Comparison of ENCODE assay signal across 13 cellular contexts in the genomic region with DNA sequence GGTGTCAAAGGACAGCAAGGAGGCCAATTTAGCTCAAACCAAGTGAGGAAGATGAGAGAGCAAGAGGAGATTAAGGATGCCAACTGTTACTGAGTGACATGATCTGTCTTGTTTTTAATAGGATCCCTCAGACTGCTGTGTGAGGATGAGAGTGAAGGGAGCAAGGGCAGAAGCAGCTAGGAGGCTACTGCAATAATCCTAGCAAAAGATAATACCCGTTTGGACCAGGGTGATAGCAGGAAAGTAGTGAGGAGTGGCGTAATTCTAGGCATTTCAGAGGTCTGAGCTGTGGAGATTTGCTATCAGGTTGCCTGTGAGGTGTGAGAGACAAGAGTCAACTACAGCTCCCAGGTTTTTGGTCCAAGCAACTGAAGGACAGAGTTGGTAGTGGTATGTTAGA. TPM values are rescaled to one million over a fixed set of nuclear protein-coding genes. Genes with fewer than 3 reads are reported as not detected.
DNase-seq lines count a peak whose midpoint lies in the region; ATAC-seq and TF ChIP-seq lines count a peak whose summit lies in the region.
"Had no signal": no experiment of that assay in that cellular context is flagged by ENCODE, and none has a peak within 500 bp of the region (broad histone marks: within the 10 kb centered on the region; RNA-seq: fewer than 3 reads in every experiment).

No MANE protein-coding gene starts in this region.

- H3K36me3 Mint-ChIP-seq in activated naive CD8-positive, alpha-beta T cell, result peaks cover 5% of the 10 kb centered on the region
- peaks cover 27% of the 10 kb centered on the region for H3K36me3 Mint-ChIP-seq in activated naive CD8-positive, alpha-beta T cell treated with anti-CD3 and anti-CD28 coated beads for 36 hours
- peaks cover 73% of the 10 kb centered on the region for H3K36me3 Mint-ChIP-seq in activated T-helper 17 cell treated with anti-CD3 and anti-CD28 coated beads, Interleukin-2, amount 50 U/mL, for 72 hours (ENCODE audit: low read depth)
- H3K36me3 Mint-ChIP-seq in stimulated activated memory B cell treated with anti-CD40 and anti-IgM and Interleukin-4, amounts not matched to agents 10 μg/mL and 1 μg/mL and 100 μg/mL, for 72 hours, result peaks cover 39% of the 10 kb centered on the region

- no peaks in the 10 kb centered on the region for H3K27me3 Mint-ChIP-seq in activated naive CD8-positive, alpha-beta T cell
- no peaks in the 10 kb centered on the region for H3K27me3 Mint-ChIP-seq in activated naive CD8-positive, alpha-beta T cell treated with anti-CD3 and anti-CD28 coated beads for 36 hours
- H3K27me3 Mint-ChIP-seq in activated T-helper 17 cell treated with anti-CD3 and anti-CD28 coated beads, Interleukin-2, amount 50 U/mL, for 72 hours, result no peaks in the 10 kb centered on the region
- no peaks in the 10 kb centered on the region for H3K27me3 Mint-ChIP-seq in stimulated activated memory B cell treated with anti-CD40 and anti-IgM and Interleukin-4, amounts not matched to agents 10 μg/mL and 1 μg/mL and 100 μg/mL, for 72 hours
- H3K27me3 Mint-ChIP-seq: stimulated activated naive CD8-positive, alpha-beta T cell treated with anti-CD3 and anti-CD28 coated beads, Interleukin-15, Interleukin-2, amounts not matched to agents 100 ng/mL and 50 ng/mL, for 24 hours had no signal

- no peak for ATAC-seq in activated T-helper 17 cell treated with anti-CD3 and anti-CD28 coated beads, Interleukin-2, amount 50 U/mL, for 72 hours (replicated peaks)
- ATAC-seq in left ventricle myocardium superior (peak; percentile 23), GM19452 (IDR thresholded peaks at IDR 0.05; ENCODE audit: unreplicated experiment) (no peak), HG02973 (IDR thresholded peaks at IDR 0.05; ENCODE audit: unreplicated experiment) (no peak)
- ATAC-seq in stimulated activated memory B cell treated with anti-CD40 and anti-IgM and Interleukin-4, amounts not matched to agents 10 μg/mL and 1 μg/mL and 100 μg/mL, for 72 hours, result no peak

- H3K9me3 Mint-ChIP-seq in activated naive CD8-positive, alpha-beta T cell (ENCODE audit: low read depth), result no peaks in the 10 kb centered on the region
- H3K9me3 Mint-ChIP-seq in activated naive CD8-positive, alpha-beta T cell treated with anti-CD3 and anti-CD28 coated beads for 36 hours, result no peaks in the 10 kb centered on the region
- no peaks in the 10 kb centered on the region for H3K9me3 Mint-ChIP-seq in activated T-helper 17 cell treated with anti-CD3 and anti-CD28 coated beads, Interleukin-2, amount 50 U/mL, for 72 hours
- peaks cover 2% of the 10 kb centered on the region for H3K9me3 Mint-ChIP-seq in stimulated activated memory B cell treated with anti-CD40 and anti-IgM and Interleukin-4, amounts not matched to agents 10 μg/mL and 1 μg/mL and 100 μg/mL, for 72 hours
- H3K9me3 Mint-ChIP-seq: stimulated activated naive CD8-positive, alpha-beta T cell treated with anti-CD3 and anti-CD28 coated beads, Interleukin-15, Interleukin-2, amounts not matched to agents 100 ng/mL and 50 ng/mL, for 24 hours had no signal

- peaks cover 54% of the 10 kb centered on the region for H3K4me1 Mint-ChIP-seq in activated naive CD8-positive, alpha-beta T cell (ENCODE audit: low read depth)
- H3K4me1 Mint-ChIP-seq in activated naive CD8-positive, alpha-beta T cell treated with anti-CD3 and anti-CD28 coated beads for 36 hours, result peaks cover 39% of the 10 kb centered on the region
- peaks cover 26% of the 10 kb centered on the region for H3K4me1 Mint-ChIP-seq in activated T-helper 17 cell treated with anti-CD3 and anti-CD28 coated beads, Interleukin-2, amount 50 U/mL, for 72 hours
- H3K4me1 Mint-ChIP-seq in stimulated activated memory B cell treated with anti-CD40 and anti-IgM and Interleukin-4, amounts not matched to agents 10 μg/mL and 1 μg/mL and 100 μg/mL, for 72 hours, result peaks cover 51% of the 10 kb centered on the region

- intact Hi-C loops in left ventricle myocardium superior (cut with micrococcal nuclease) (no loop called here), lower leg skin (cut with DNase I; ENCODE audit: low total_unique reads) (no loop called here)

- 85 to 87% methylated on average over 2 of the region's 2 CpGs for WGBS in lower leg skin, 2 donors

- no peak for DNase-seq in activated naive CD8-positive, alpha-beta T cell treated with anti-CD3 and anti-CD28 coated beads for 36 hours
- DNase-seq in left ventricle myocardium superior (no peak), lower leg skin (ENCODE audit: low spot score in 2 of 2) (no peak)
- DNase-seq: amygdala, head of caudate nucleus, kidney, T-helper 2 cell had no signal

- no peak overlapping the region for H3K4me3 Mint-ChIP-seq in activated naive CD8-positive, alpha-beta T cell
- H3K4me3 Mint-ChIP-seq in activated naive CD8-positive, alpha-beta T cell treated with anti-CD3 and anti-CD28 coated beads for 36 hours, result no peak overlapping the region
- no peak overlapping the region for H3K4me3 Mint-ChIP-seq in activated T-helper 17 cell treated with anti-CD3 and anti-CD28 coated beads, Interleukin-2, amount 50 U/mL, for 72 hours
- H3K4me3 Mint-ChIP-seq in stimulated activated memory B cell treated with anti-CD40 and anti-IgM and Interleukin-4, amounts not matched to agents 10 μg/mL and 1 μg/mL and 100 μg/mL, for 72 hours, result no peak overlapping the region
- H3K4me3 Mint-ChIP-seq: stimulated activated naive CD8-positive, alpha-beta T cell treated with anti-CD3 and anti-CD28 coated beads, Interleukin-15, Interleukin-2, amounts not matched to agents 100 ng/mL and 50 ng/mL, for 24 hours had no signal

- H3K4me3 ChIP-seq in lower leg skin (ENCODE audit: low read depth, poor library complexity, severe bottlenecking), result no peak overlapping the region

- H3K27ac Mint-ChIP-seq in activated naive CD8-positive, alpha-beta T cell, result peak overlapping the region; percentile 55
- no peak overlapping the region for H3K27ac Mint-ChIP-seq in activated naive CD8-positive, alpha-beta T cell treated with anti-CD3 and anti-CD28 coated beads for 36 hours
- peak overlapping the region; percentile 7 for H3K27ac Mint-ChIP-seq in activated T-helper 17 cell treated with anti-CD3 and anti-CD28 coated beads, Interleukin-2, amount 50 U/mL, for 72 hours
- H3K27ac Mint-ChIP-seq in stimulated activated memory B cell treated with anti-CD40 and anti-IgM and Interleukin-4, amounts not matched to agents 10 μg/mL and 1 μg/mL and 100 μg/mL, for 72 hours, result peak overlapping the region; percentile 10
- H3K27ac Mint-ChIP-seq: stimulated activated naive CD8-positive, alpha-beta T cell treated with anti-CD3 and anti-CD28 coated beads, Interleukin-15, Interleukin-2, amounts not matched to agents 100 ng/mL and 50 ng/mL, for 24 hours had no signal

- no peak for TF ChIP-seq POLR2A in lower leg skin (IDR thresholded peaks at IDR 0.05)

- no peak for TF ChIP-seq CTCF in lower leg skin (IDR thresholded peaks at IDR 0.05)

RNA-seq across cellular contexts. Expression of a gene that starts 14.7 kb away (rescaled TPM):
- 100 to 1,000 TPM; 150 to 156 TPM for total RNA-seq in activated naive CD8-positive, alpha-beta T cell treated with anti-CD3 and anti-CD28 coated beads for 36 hours
- 100 to 1,000 TPM; 197 to 205 TPM for total RNA-seq in activated T-helper 17 cell treated with anti-CD3 and anti-CD28 coated beads, Interleukin-2, amount 50 U/mL, for 72 hours
- total RNA-seq in left ventricle myocardium superior, result 92.6 TPM
- 100 to 1,000 TPM in 1 of 4 donors, 10 to 100 TPM in 3; 50.8 to 105 (median 75.6) TPM for total RNA-seq in lower leg skin

RNA-seq across cellular contexts. Expression of a gene that starts 55.3 kb away (rescaled TPM):
- 10 to 100 TPM; 17.4 to 19.3 TPM for total RNA-seq in activated naive CD8-positive, alpha-beta T cell treated with anti-CD3 and anti-CD28 coated beads for 36 hours
- total RNA-seq in activated T-helper 17 cell treated with anti-CD3 and anti-CD28 coated beads, Interleukin-2, amount 50 U/mL, for 72 hours, result 10 to 100 TPM; 13.1 to 22.0 TPM
- total RNA-seq in left ventricle myocardium superior (31.1 TPM), lower leg skin (10 to 100 TPM; 47.3 to 69.3 (median 59.6) TPM)
